ENCODE assay signal across 8 cellular contexts in the genomic region with DNA sequence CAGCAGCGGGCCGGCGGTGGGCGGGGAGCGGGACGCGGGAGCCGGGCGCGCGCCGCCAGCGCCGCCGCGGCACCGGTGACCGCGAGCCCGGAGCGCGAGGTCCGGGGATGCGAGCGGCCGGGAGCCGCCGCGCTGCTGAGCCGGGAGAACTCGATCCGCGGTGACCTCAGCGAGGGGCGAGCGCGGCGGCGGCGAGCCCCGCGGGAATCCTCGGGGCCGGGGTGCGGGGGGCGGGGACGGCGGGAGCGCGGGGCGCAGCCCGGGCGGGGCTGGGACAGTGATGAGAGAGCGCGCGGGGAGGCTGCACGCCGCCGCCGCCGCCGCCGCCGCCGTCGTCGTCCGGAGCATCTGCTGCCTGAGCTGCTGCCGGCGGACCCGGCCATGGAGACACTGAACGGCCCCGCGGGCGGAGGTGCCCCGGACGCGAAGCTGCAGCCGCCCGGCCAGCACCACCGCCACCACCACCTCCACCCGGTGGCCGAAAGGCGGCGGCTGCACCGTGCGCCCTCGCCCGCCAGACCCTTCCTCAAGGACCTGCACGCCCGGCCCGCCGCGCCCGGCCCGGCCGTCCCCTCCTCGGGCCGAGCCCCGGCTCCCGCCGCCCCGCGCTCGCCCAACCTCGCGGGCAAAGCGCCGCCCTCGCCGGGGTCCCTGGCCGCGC. TPM values are rescaled to one million over a fixed set of nuclear protein-coding genes. Genes with fewer than 3 reads are reported as not detected.
DNase-seq lines count a peak whose midpoint lies in the region; ATAC-seq, FAIRE-seq and TF ChIP-seq lines count a peak whose summit lies in the region.

A gene (plus strand): TSS at position 277 of the 661 bp plus-strand sequence. CDS start 105 bp downstream, at position 382.

- 0 out of 3 replicates have a peak, but pooled peaks have one; percentile 8 for ATAC-seq in DND-41 (ENCODE audit: insufficient read depth, low read depth)
- ATAC-seq in GM19455 (IDR thresholded peaks at IDR 0.05; ENCODE audit: unreplicated experiment), result peak; percentile 49
- ATAC-seq in HG03442 (IDR thresholded peaks at IDR 0.05; ENCODE audit: unreplicated experiment), result peak; percentile 31
- ATAC-seq in RWPE2 (ENCODE audit: low read depth), result peak; percentile 30

- TF ChIP-seq CTCF in DND-41 (IDR thresholded peaks at IDR 0.05; ENCODE audit: borderline replicate concordance, extremely low read depth, low read length, poor library complexity, severe bottlenecking) (no peak), RWPE2 (IDR thresholded peaks at IDR 0.05; ENCODE audit: poor library complexity, severe bottlenecking) (no peak), cardiac fibroblast (IDR thresholded peaks at IDR 0.05; ENCODE audit: low read depth, low read length) (no peak), keratinocyte (optimal IDR thresholded peaks at IDR 0.05 in 1 of 3, IDR thresholded peaks at IDR 0.05 in 1 of 3, conservative IDR thresholded peaks at IDR 0.05 in 1 of 3; ENCODE audit: extremely low read depth in 1 of 3, insufficient read depth in 2 of 3, low read length in 3 of 3) (peak in 1 of 3 experiments; percentile 13), smooth muscle cell (IDR thresholded peaks at IDR 0.05; ENCODE audit: borderline replicate concordance, insufficient read depth, poor library complexity, severe bottlenecking) (no peak)

- no peaks in the 10 kb centered on the region for H3K9me3 ChIP-seq in DND-41 (ENCODE audit: insufficient read depth, low read length, severe bottlenecking)
- no peaks in the 10 kb centered on the region for H3K9me3 ChIP-seq in RWPE2 (ENCODE audit: severe bottlenecking)
- H3K9me3 ChIP-seq in keratinocyte (ENCODE audit: control insufficient read depth, low read depth, low read length), result no peaks in the 10 kb centered on the region
- H3K9me3 ChIP-seq in smooth muscle cell (replicated peaks; ENCODE audit: low read depth), result no peaks in the 10 kb centered on the region

- DNase-seq in DND-41 (no peak), RWPE2 (ENCODE audit: low spot score) (no peak), cardiac fibroblast (ENCODE audit: low read depth in 2 of 2) (peak; percentile 61 to 67), keratinocyte (ENCODE audit: low read depth, low spot score) (no peak), smooth muscle cell (lab: John Stamatoyannopoulos, UW; ENCODE audit: unreplicated experiment) (peak; percentile 52)
- no peak for DNase-seq in effector CD4-positive, alpha-beta T cell

- H3K27ac ChIP-seq in DND-41 (ENCODE audit: low read length), result peak within 1 kb of the TSS; percentile 57
- peak within 1 kb of the TSS; percentile 66 for H3K27ac ChIP-seq in RWPE2 (ENCODE audit: poor library complexity, severe bottlenecking)
- H3K27ac ChIP-seq in keratinocyte (ENCODE audit: control insufficient read depth, insufficient read depth, low read length), result peak within 1 kb of the TSS; percentile 75
- no peak within 1 kb of the TSS for H3K27ac ChIP-seq in smooth muscle cell (ENCODE audit: low read depth)

- H3K4me3 ChIP-seq in DND-41 (ENCODE audit: low read depth in 1 of 2, low read length in 2 of 2) (peak within 1 kb of the TSS; percentile 28 to 72; a peak in 3 of 4 replicates), RWPE2 (ENCODE audit: severe bottlenecking) (peak within 1 kb of the TSS; percentile 95), cardiac fibroblast (replicated peaks in 1 of 2; ENCODE audit: low read depth in 2 of 2, low read length in 2 of 2) (peak within 1 kb of the TSS; percentile 71 to 72), keratinocyte (ENCODE audit: control insufficient read depth in 2 of 3, extremely low read depth in 1 of 3, insufficient read depth in 2 of 3, low read depth in 1 of 3, low read length in 3 of 3) (peak within 1 kb of the TSS; percentile 60 to 88 (median 88)), smooth muscle cell (peak within 1 kb of the TSS; percentile 68)

- 0% methylated on average over 4 of the region's 113 CpGs for WGBS in smooth muscle cell (ENCODE audit: low lambda C conversion rate)

- H3K9ac ChIP-seq in DND-41 (ENCODE audit: low read depth, low read length) (peak within 1 kb of the TSS; percentile 66), keratinocyte (ENCODE audit: control insufficient read depth, extremely low read depth, insufficient read depth, low read length) (peak within 1 kb of the TSS; percentile 85), smooth muscle cell (ENCODE audit: low read depth) (no peak within 1 kb of the TSS)

- dilution Hi-C loops in keratinocyte (cut with MboI; ENCODE audit: extremely low pct_ligation_motif_present, low sequenced_read_pairs), result no loop called here

- H3K4me2 ChIP-seq in DND-41 (ENCODE audit: insufficient read depth, low read length), result peak within 1 kb of the TSS; percentile 98
- H3K4me2 ChIP-seq in keratinocyte (ENCODE audit: control insufficient read depth, extremely low read depth, insufficient read depth, low read depth, low read length), result peak within 1 kb of the TSS; percentile 95
- peak within 1 kb of the TSS; percentile 96 for H3K4me2 ChIP-seq in smooth muscle cell

- no peaks in the 10 kb centered on the region for H3K79me2 ChIP-seq in DND-41 (ENCODE audit: insufficient read depth, low read length)
- H3K79me2 ChIP-seq in keratinocyte (ENCODE audit: control insufficient read depth, insufficient read depth, low read length), result peaks cover 44% of the 10 kb centered on the region
- H3K79me2 ChIP-seq in smooth muscle cell (ENCODE audit: low read depth), result peaks cover 19% of the 10 kb centered on the region

- H3F3A ChIP-seq in smooth muscle cell (ENCODE audit: low read depth), result no peaks in the 10 kb centered on the region

- H3K36me3 ChIP-seq in DND-41 (ENCODE audit: insufficient read depth, low read length), result no peaks in the 10 kb centered on the region
- H3K36me3 ChIP-seq in RWPE2 (ENCODE audit: low read depth), result peaks cover 9% of the 10 kb centered on the region; the same call in 1 of the 2 replicates
- H3K36me3 ChIP-seq in keratinocyte (ENCODE audit: control insufficient read depth in 2 of 2, extremely low read depth in 1 of 2, insufficient read depth in 2 of 2, low read length in 2 of 2), result peaks cover 2 to 9% of the 10 kb centered on the region in 2 experiments
- no peaks in the 10 kb centered on the region for H3K36me3 ChIP-seq in smooth muscle cell (ENCODE audit: low read depth)

- H3K27me3 ChIP-seq in DND-41 (ENCODE audit: insufficient read depth, low read length, poor library complexity) (peaks cover 6% of the 10 kb centered on the region), RWPE2 (ENCODE audit: insufficient read depth, poor library complexity, severe bottlenecking) (no peaks in the 10 kb centered on the region), keratinocyte (ENCODE audit: control insufficient read depth, extremely low read depth, insufficient read depth, low read length) (no peaks in the 10 kb centered on the region), smooth muscle cell (ENCODE audit: low read depth) (no peaks in the 10 kb centered on the region)

- H4K20me1 ChIP-seq in DND-41 (ENCODE audit: insufficient read depth, low read length), result no peaks in the 10 kb centered on the region
- peaks cover 7% of the 10 kb centered on the region for H4K20me1 ChIP-seq in keratinocyte (ENCODE audit: control insufficient read depth, extremely low read depth, insufficient read depth, low read length)
- H4K20me1 ChIP-seq in smooth muscle cell (ENCODE audit: low read depth), result peaks cover 26% of the 10 kb centered on the region

- H3K4me1 ChIP-seq in DND-41 (ENCODE audit: insufficient read depth, low read length) (peaks cover 22% of the 10 kb centered on the region), RWPE2 (ENCODE audit: insufficient read depth, poor library complexity, severe bottlenecking) (no peaks in the 10 kb centered on the region), keratinocyte (ENCODE audit: control insufficient read depth, extremely low read depth, insufficient read depth, low read length) (peaks cover 28% of the 10 kb centered on the region), smooth muscle cell (ENCODE audit: low read depth) (peaks cover 20% of the 10 kb centered on the region)

- FAIRE-seq in keratinocyte (lab: Jason Lieb, UNC), result no peak

- peaks cover 5% of the 10 kb centered on the region for H3K9me1 ChIP-seq in keratinocyte (ENCODE audit: control insufficient read depth, extremely low read depth, insufficient read depth, low read length)

- H2AFZ ChIP-seq in DND-41 (ENCODE audit: low read depth, low read length) (peak within 1 kb of the TSS; percentile 90), keratinocyte (ENCODE audit: control insufficient read depth, low read length) (peak within 1 kb of the TSS; percentile 90), smooth muscle cell (ENCODE audit: low read depth) (peak within 1 kb of the TSS; percentile 85)

RNA-seq across cellular contexts. Expression of the gene that starts here (rescaled TPM):
- polyA plus RNA-seq in keratinocyte (9.6 to 15.4 TPM (median 10.4 TPM) in 3 replicates), smooth muscle cell (5.5 and 9.9 TPM in 2 replicates)
- 30.3 TPM for polyA plus RNA-seq in keratinocyte (2011; ENCODE audit: low read depth)
- polyA plus RNA-seq in keratinocyte (2011; cell fraction: cytosol; rRNA removed), result 6.1 and 8.8 TPM in 2 replicates
- 43.3 and 43.9 TPM in 2 replicates for polyA plus RNA-seq in keratinocyte (2011; cell fraction: nucleus; rRNA removed)
- polyA plus RNA-seq in keratinocyte (2012; ENCODE audit: low replicate concordance), result 9.3 and 13.3 TPM in 2 replicates
- 13.6 to 27.4 TPM (median 21.6 TPM) in 3 replicates for polyA minus RNA-seq in keratinocyte
- polyA minus RNA-seq in keratinocyte (2011; cell fraction: cytosol; rRNA and poly(A)+ RNA removed), result 10.6 TPM
- polyA minus RNA-seq in keratinocyte (2011; cell fraction: nucleus; rRNA and poly(A)+ RNA removed), result 34.3 and 64.2 TPM in 2 replicates
- 15.2 and 15.3 TPM in 2 replicates for total RNA-seq in smooth muscle cell

Comparison
In these comparisons a context has a peak if more than half of its experiments do, and no peak if none do; other contexts are left out.
1. DNase-seq: peak in cardiac fibroblast (2 of 2) and smooth muscle cell (single experiment); none in DND-41 (single experiment), RWPE2 (single experiment), keratinocyte (single experiment) and effector CD4-positive, alpha-beta T cell (single experiment).
2. Peak in every context shown above with its lines, with median percentiles within 50 percentile points of each other: ATAC-seq, H2AFZ ChIP-seq, H3K4me2 ChIP-seq and H3K4me3 ChIP-seq.